In genomic region chr16:31073823-31074072, GRCh38 we compare ENCODE assay signal across 1 cellular context.
TF ChIP-seq lines count a peak whose summit lies in the region.

No MANE protein-coding gene starts in this region.

TF ChIP-seq in WTC11, 78 proteins besides CTCF, POLR2A, EP300 and RAD21 (continued from another document):
- TF ChIP-seq AFF4 (CRISPR knock-in tag; IDR thresholded peaks at IDR 0.05; ENCODE audit: borderline replicate concordance) (no peak), ATF1 (CRISPR knock-in tag; IDR thresholded peaks at IDR 0.05) (no peak), USF1 (CRISPR knock-in tag; IDR thresholded peaks at IDR 0.05) (no peak)
